In genomic region chr1:201786824-201787223, GRCh38 we compare ENCODE assay signal across 19 cellular contexts. TPM values are rescaled to one million over a fixed set of nuclear protein-coding genes. Genes with fewer than 3 reads are reported as not detected.
DNase-seq lines count a peak whose midpoint lies in the region; ATAC-seq, FAIRE-seq and TF ChIP-seq lines count a peak whose summit lies in the region.
"Had no signal": no experiment of that assay in that cellular context is flagged by ENCODE, and none has a peak within 500 bp of the region (broad histone marks: within the 10 kb centered on the region; RNA-seq: fewer than 3 reads in every experiment).

No MANE protein-coding gene starts in this region.

- dilution Hi-C loops in keratinocyte (cut with MboI; ENCODE audit: extremely low pct_ligation_motif_present, low sequenced_read_pairs), result loop anchor here (25.0 kb wide), 1 partner anchor 225 kb away; no protein-coding TSS in a partner anchor

- peak overlapping the region; percentile 51 for H3K9ac ChIP-seq in GM23248
- no peak overlapping the region for H3K9ac ChIP-seq in keratinocyte (ENCODE audit: control insufficient read depth, extremely low read depth, insufficient read depth, low read length)
- no peak overlapping the region for H3K9ac ChIP-seq in HepG2 (ENCODE audit: insufficient read depth, low read depth, low read length)

- H3K79me2 ChIP-seq in GM23248 (ENCODE audit: insufficient read depth) (peaks cover 80% of the 10 kb centered on the region), keratinocyte (ENCODE audit: control insufficient read depth, insufficient read depth, low read length) (no peaks in the 10 kb centered on the region), HepG2 (ENCODE audit: insufficient read depth, low read length) (no peaks in the 10 kb centered on the region)

- WGBS in GM23248 (ENCODE audit: low coverage in 1 of 2, low lambda C conversion rate in 2 of 2, missing lambda C conversion rate in 2 of 2), 2 experiments, result 12 to 21% methylated on average over 5 of the region's 5 CpGs
- 51% methylated on average over 5 of the region's 5 CpGs for WGBS in suprapubic skin
- 45% methylated on average over 5 of the region's 5 CpGs for WGBS in HepG2 (ENCODE audit: low lambda C conversion rate)

- in situ Hi-C loops in GM23248 (cut with MboI), result no loop called here
- in situ Hi-C loops in HepG2 (cut with HindIII; ENCODE audit: extremely low pct_ligation_motif_present, low pct_unique_long_range_greater_than_20kb), result loop anchor here (5.0 to 10.0 kb wide), 2 partner anchors 80 to 222 kb away; no protein-coding TSS in a partner anchor

- no peak for TF ChIP-seq EP300 in suprapubic skin (IDR thresholded peaks at IDR 0.05)
- TF ChIP-seq EP300 in HepG2 (IDR thresholded peaks at IDR 0.05; ENCODE audit: low read depth in 2 of 2, low read length in 2 of 2), result no peak
- TF ChIP-seq EP300 in HepG2 (CRISPR knock-in tag; IDR thresholded peaks at IDR 0.05; ENCODE audit: borderline replicate concordance), result no peak

- H2AFZ ChIP-seq in GM23248 (no peak overlapping the region), keratinocyte (ENCODE audit: control insufficient read depth, low read length) (no peak overlapping the region), HepG2 (ENCODE audit: low read length) (no peak overlapping the region)

- H3F3A ChIP-seq in GM23248 (ENCODE audit: insufficient read depth), result peaks cover 86% of the 10 kb centered on the region

- POLR2A ChIA-PET in HepG2 (lab: Yijun Ruan, JAX), result no interaction called here

- H3K4me1 ChIP-seq in GM23248 (ENCODE audit: insufficient read depth) (peaks cover 56% of the 10 kb centered on the region), keratinocyte (ENCODE audit: control insufficient read depth, extremely low read depth, insufficient read depth, low read length) (peaks cover 49% of the 10 kb centered on the region), suprapubic skin (peaks cover 26% of the 10 kb centered on the region), HepG2 (ENCODE audit: insufficient read depth, low read length) (no peaks in the 10 kb centered on the region)

- peak; percentile 57 for FAIRE-seq in keratinocyte (lab: Jason Lieb, UNC)
- FAIRE-seq in HepG2 (lab: Jason Lieb, UNC), result no peak
- FAIRE-seq: bronchial epithelial cell, urothelium cell line had no signal

- no TSS peak for BruUV-seq in HepG2 (replicated peaks; lab: Mats Ljungman, UMichigan)

- no peak for TF ChIP-seq POLR2A in suprapubic skin (IDR thresholded peaks at IDR 0.05)
- no peak for TF ChIP-seq POLR2A in HepG2 (IDR thresholded peaks at IDR 0.05; ENCODE audit: insufficient read depth in 1 of 2, low read depth in 2 of 2, low read length in 2 of 2)

- ATAC-seq in esophagus mucosa (peak; percentile 53), GM19463 (IDR thresholded peaks at IDR 0.05; ENCODE audit: unreplicated experiment) (no peak), HepG2 (no peak)
- ATAC-seq: lower lobe of right lung; naive thymus-derived CD4-positive, alpha-beta T cell; stimulated activated naive B cell treated with anti-CD40 and anti-IgM and Interleukin-4, amounts not matched to agents 10 μg/mL and 1 μg/mL and 100 μg/mL, for 72 hours had no signal

- no peaks in the 10 kb centered on the region for H3K9me2 ChIP-seq in GM23248 (ENCODE audit: insufficient read depth)

- H4K20me1 ChIP-seq in GM23248 (ENCODE audit: insufficient read depth) (no peaks in the 10 kb centered on the region), keratinocyte (ENCODE audit: control insufficient read depth, extremely low read depth, insufficient read depth, low read length) (no peaks in the 10 kb centered on the region), HepG2 (ENCODE audit: insufficient read depth, low read length) (no peaks in the 10 kb centered on the region)

- CTCF ChIA-PET in HepG2 (lab: Yijun Ruan, JAX; ENCODE audit: low intra/inter-chr PET ratio, low total read pairs), result no interaction called here

- H3K4me3 ChIP-seq in GM23248 (no peak overlapping the region), keratinocyte (ENCODE audit: control insufficient read depth in 2 of 3, extremely low read depth in 1 of 3, insufficient read depth in 2 of 3, low read depth in 1 of 3, low read length in 3 of 3) (no peak overlapping the region), suprapubic skin (no peak overlapping the region), HepG2 (replicated peaks in 1 of 3; ENCODE audit: insufficient read depth in 1 of 3, low read depth in 2 of 3, low read length in 3 of 3) (no peak overlapping the region)
- H3K4me3 ChIP-seq: lower lobe of right lung, prostate gland had no signal

- H3K36me3 ChIP-seq in GM23248 (ENCODE audit: low read depth) (peaks cover 85% of the 10 kb centered on the region), keratinocyte (ENCODE audit: control insufficient read depth in 2 of 2, extremely low read depth in 1 of 2, insufficient read depth in 2 of 2, low read length in 2 of 2) (peaks cover 41 to 60% of the 10 kb centered on the region in 2 experiments), suprapubic skin (peaks cover 44% of the 10 kb centered on the region), HepG2 (replicated peaks in 1 of 2; ENCODE audit: control insufficient read depth in 1 of 2, insufficient read depth in 2 of 2, low read length in 2 of 2) (no peaks in the 10 kb centered on the region)
- H3K36me3 ChIP-seq: prostate gland had no signal

- intact Hi-C loops in HepG2 (cut with micrococcal nuclease; ENCODE audit: unreplicated experiment), result no loop called here

- TF ChIP-seq CTCF in keratinocyte (optimal IDR thresholded peaks at IDR 0.05 in 1 of 3, IDR thresholded peaks at IDR 0.05 in 1 of 3, conservative IDR thresholded peaks at IDR 0.05 in 1 of 3; ENCODE audit: extremely low read depth in 1 of 3, insufficient read depth in 2 of 3, low read length in 3 of 3) (no peak), suprapubic skin (IDR thresholded peaks at IDR 0.05) (no peak), HepG2 (CRISPR knock-in tag; IDR thresholded peaks at IDR 0.05) (no peak)

- DNase-seq in GM23248 (peak; percentile 80), keratinocyte (ENCODE audit: low read depth, low spot score) (no peak), suprapubic skin (ENCODE audit: low spot score in 2 of 2) (peak in 1 of 2 donors; percentile 77), foreskin melanocyte (no peak), GM19240 (ENCODE audit: insufficient read length, low spot score) (no peak), HepG2 (ENCODE audit: low spot score) (no peak)
- DNase-seq: activated T-cell treated with anti-CD3 and anti-CD28 coated beads, Interleukin-2, amount 50 U/mL, for 24 hours; EL; endodermal cell; lower lobe of right lung; naive thymus-derived CD4-positive, alpha-beta T cell; NCI-H2227 treated with DMSO at 0.1 percent for 48 hours; NK-92 treated with Interleukin-12 subunit alpha and Interleukin-12 subunit beta, amount 100 ng/mL, for 24 hours; stimulated activated naive B cell treated with anti-CD40 and anti-IgM and Interleukin-4, amounts not matched to agents 10 μg/mL and 1 μg/mL and 100 μg/mL, for 72 hours had no signal

- H3K9me3 ChIP-seq in GM23248 (ENCODE audit: low read depth), result no peaks in the 10 kb centered on the region
- no peaks in the 10 kb centered on the region for H3K9me3 ChIP-seq in keratinocyte (ENCODE audit: control insufficient read depth, low read depth, low read length)
- no peaks in the 10 kb centered on the region for H3K9me3 ChIP-seq in suprapubic skin
- no peaks in the 10 kb centered on the region for H3K9me3 ChIP-seq in HepG2 (ENCODE audit: low read length)
- H3K9me3 ChIP-seq: lower lobe of right lung, prostate gland had no signal

- H3K27ac ChIP-seq in GM23248 (peak overlapping the region; percentile 87), keratinocyte (ENCODE audit: control insufficient read depth, insufficient read depth, low read length) (peak overlapping the region; percentile 43), suprapubic skin (peak overlapping the region; percentile 31), HepG2 (ENCODE audit: extremely low read length, insufficient read depth, low read length) (no peak overlapping the region)
- H3K27ac ChIP-seq: lower lobe of right lung, prostate gland had no signal

- no peaks in the 10 kb centered on the region for H3K9me1 ChIP-seq in keratinocyte (ENCODE audit: control insufficient read depth, extremely low read depth, insufficient read depth, low read length)

- H3K4me2 ChIP-seq in GM23248 (ENCODE audit: unreplicated experiment) (peak overlapping the region; percentile 8), keratinocyte (ENCODE audit: control insufficient read depth, extremely low read depth, insufficient read depth, low read depth, low read length) (peak overlapping the region; percentile 13), HepG2 (ENCODE audit: low read depth, low read length) (no peak overlapping the region)

- no peak for TF ChIP-seq RAD21 in HepG2 (CRISPR knock-in tag; IDR thresholded peaks at IDR 0.05)

- H3K27me3 ChIP-seq in GM23248 (replicated peaks; ENCODE audit: insufficient read depth) (no peaks in the 10 kb centered on the region), keratinocyte (ENCODE audit: control insufficient read depth, extremely low read depth, insufficient read depth, low read length) (no peaks in the 10 kb centered on the region), suprapubic skin (no peaks in the 10 kb centered on the region), HepG2 (ENCODE audit: control insufficient read depth in 1 of 2, insufficient read depth in 2 of 2, low read length in 2 of 2) (peaks cover 2 to 60% of the 10 kb centered on the region in 2 experiments; a peak in 4 of 5 replicates)

RNA-seq across cellular contexts. Expression of gene IPO9, which starts 42.1 kb away (rescaled TPM):
- total RNA-seq in GM23248 (2014; rRNA removed; shearing (Covaris generic)), result 17.6 and 18.3 TPM in 2 replicates
- polyA plus RNA-seq in GM23248 (2016; fragmentation: Nextera tagmentation; extraction: Ambion mirVana) (52.4 and 53.8 TPM in 2 replicates), keratinocyte (32.5 to 38.9 TPM (median 35.8 TPM) in 3 replicates), HepG2 (2011; rRNA removed) (24.6 and 31.0 TPM in 2 replicates)
- total RNA-seq in esophagus mucosa (26.9 TPM), suprapubic skin (10 to 100 TPM; 12.9 to 25.6 (median 19.8) TPM), HepG2 (2016; rRNA removed; fragmentation: Illumina TruSeq; extraction: Trizol) (34.8 and 54.2 TPM in 2 replicates)
- polyA plus RNA-seq in keratinocyte (2011; ENCODE audit: low read depth), result 6.8 TPM
- polyA plus RNA-seq in keratinocyte (2011; cell fraction: cytosol; rRNA removed), result 20.0 and 29.8 TPM in 2 replicates
- 47.8 and 64.0 TPM in 2 replicates for polyA plus RNA-seq in keratinocyte (2011; cell fraction: nucleus; rRNA removed)
- polyA plus RNA-seq in keratinocyte (2012; ENCODE audit: low replicate concordance), result 14.2 and 31.1 TPM in 2 replicates
- polyA minus RNA-seq in keratinocyte, result 36.4 to 50.5 TPM (median 41.4 TPM) in 3 replicates
- 23.4 TPM for polyA minus RNA-seq in keratinocyte (2011; cell fraction: cytosol; rRNA and poly(A)+ RNA removed)
- polyA minus RNA-seq in keratinocyte (2011; cell fraction: nucleus; rRNA and poly(A)+ RNA removed), result 21.1 and 42.0 TPM in 2 replicates
- 2.7 and 3.0 TPM in 2 replicates for total RNA-seq in HepG2 (2016; cell fraction: cytosol; rRNA removed; fragmentation: Illumina TruSeq; extraction: Trizol; ENCODE audit: low read depth)
- total RNA-seq in HepG2 (2016; cell fraction: insoluble cytoplasmic fraction; rRNA removed; fragmentation: Illumina TruSeq; extraction: Trizol), result 33.2 and 45.5 TPM in 2 replicates
- total RNA-seq in HepG2 (2016; cell fraction: membrane; rRNA removed; fragmentation: Illumina TruSeq; extraction: Trizol), result 17.5 and 18.0 TPM in 2 replicates
- 36.0 and 37.9 TPM in 2 replicates for total RNA-seq in HepG2 (2016; cell fraction: nucleus; rRNA removed; fragmentation: Illumina TruSeq; extraction: Trizol)
- polyA plus RNA-seq in HepG2 (2011; cell fraction: cytosol; rRNA removed), result 13.7 and 14.3 TPM in 2 replicates
- polyA plus RNA-seq in HepG2 (2011; cell fraction: nucleus; rRNA removed), result 28.0 and 34.2 TPM in 2 replicates
- polyA plus RNA-seq in HepG2 (2012), result 19.5 and 22.2 TPM in 2 replicates
- 4.2 and 6.1 TPM in 2 replicates for polyA plus RNA-seq in HepG2 (2016; cell fraction: cytosol; fragmentation: Illumina TruSeq; extraction: Trizol; ENCODE audit: low read depth)
- polyA plus RNA-seq in HepG2 (2016; cell fraction: insoluble cytoplasmic fraction; fragmentation: Illumina TruSeq; extraction: Trizol; ENCODE audit: low read depth), result 61.7 and 63.3 TPM in 2 replicates
- polyA plus RNA-seq in HepG2 (2016; cell fraction: membrane; fragmentation: Illumina TruSeq; extraction: Trizol; ENCODE audit: low read depth), result 15.5 and 18.5 TPM in 2 replicates
- polyA plus RNA-seq in HepG2 (2016; cell fraction: nucleus; fragmentation: Illumina TruSeq; extraction: Trizol; ENCODE audit: insufficient read depth, low read depth), result 63.6 and 67.7 TPM in 2 replicates
- polyA minus RNA-seq in HepG2 (2011; rRNA and poly(A)+ RNA removed; ENCODE audit: low replicate concordance), result 39.2 and 117 TPM in 2 replicates
- polyA minus RNA-seq in HepG2 (2011; cell fraction: cytosol; rRNA and poly(A)+ RNA removed), result 19.0 and 19.9 TPM in 2 replicates
- 25.9 and 27.0 TPM in 2 replicates for polyA minus RNA-seq in HepG2 (2011; cell fraction: nucleus; rRNA and poly(A)+ RNA removed)
